ENCODE assay signal across 8 cellular contexts in genomic region chr12:4268549-4269181, GRCh38. TPM values are rescaled to one million over a fixed set of nuclear protein-coding genes. Genes with fewer than 3 reads are reported as not detected.
A peak's percentile ranks its signal among the peaks of the same experiment; 100 is the strongest.
DNase-seq lines count a peak whose midpoint lies in the region; ATAC-seq and TF ChIP-seq lines count a peak whose summit lies in the region.

No MANE protein-coding gene starts in this region.

- no peak for ATAC-seq in RWPE2 (ENCODE audit: low read depth)
- ATAC-seq in GM18873 (IDR thresholded peaks at IDR 0.05; ENCODE audit: low FRiP score, unreplicated experiment), result no peak

- H3K9ac ChIP-seq in mucosa of stomach (ENCODE audit: low read length), result no peak overlapping the region

- DNase-seq in GDM1 (lab: John Stamatoyannopoulos, UW) (peak; percentile 45), RWPE2 (ENCODE audit: low spot score) (no peak), caudate nucleus (lab: John Stamatoyannopoulos, UW) (peak in 5 of 61 donors; percentile 20 to 56 (median 44)), uterus (no peak), COLO829 (ENCODE audit: low spot score) (no peak), NCI-H2107 treated with DMSO at 0.1 percent for 48 hours (lab: John Stamatoyannopoulos, UW; ENCODE audit: unreplicated experiment) (no peak)

- H3K4me1 ChIP-seq in RWPE2 (ENCODE audit: insufficient read depth, poor library complexity, severe bottlenecking) (peaks cover 47% of the 10 kb centered on the region), mucosa of stomach (ENCODE audit: control insufficient read depth, insufficient read depth, low read length) (peaks cover 31% of the 10 kb centered on the region), uterus (no peaks in the 10 kb centered on the region)

- peak overlapping the region; percentile 38 for H3K4me3 ChIP-seq in RWPE2 (ENCODE audit: severe bottlenecking)
- peak overlapping the region; percentile 18 for H3K4me3 ChIP-seq in mucosa of stomach (ENCODE audit: low read length)
- H3K4me3 ChIP-seq in uterus, result peak overlapping the region; percentile 47 to 91

- no peaks in the 10 kb centered on the region for H3K9me3 ChIP-seq in RWPE2 (ENCODE audit: severe bottlenecking)
- no peaks in the 10 kb centered on the region for H3K9me3 ChIP-seq in mucosa of stomach (ENCODE audit: control insufficient read depth, low read length)
- no peaks in the 10 kb centered on the region for H3K9me3 ChIP-seq in uterus

- peak overlapping the region; percentile 89 for H3K27ac ChIP-seq in RWPE2 (ENCODE audit: poor library complexity, severe bottlenecking)
- H3K27ac ChIP-seq in caudate nucleus (ENCODE audit: low read depth, low read length), result peak overlapping the region; percentile 68
- H3K27ac ChIP-seq in uterus, result peak overlapping the region; percentile 88 to 99

- TF ChIP-seq CTCF in RWPE2 (IDR thresholded peaks at IDR 0.05; ENCODE audit: poor library complexity, severe bottlenecking), result no peak
- no peak for TF ChIP-seq CTCF in uterus (IDR thresholded peaks at IDR 0.05)

- no peaks in the 10 kb centered on the region for H3K36me3 ChIP-seq in RWPE2 (ENCODE audit: low read depth)
- H3K36me3 ChIP-seq in mucosa of stomach (ENCODE audit: control insufficient read depth, insufficient read depth, low read length), result no peaks in the 10 kb centered on the region
- no peaks in the 10 kb centered on the region for H3K36me3 ChIP-seq in uterus

- intact Hi-C loops in uterus (cut with DNase I; ENCODE audit: low total_unique reads), result loop anchor here (2.0 kb wide), 1 partner anchor 18 kb away; no protein-coding TSS in a partner anchor

- H3K27me3 ChIP-seq in RWPE2 (ENCODE audit: insufficient read depth, poor library complexity, severe bottlenecking) (no peaks in the 10 kb centered on the region), mucosa of stomach (ENCODE audit: control insufficient read depth, insufficient read depth, low read length) (peaks cover 65% of the 10 kb centered on the region), uterus (no peaks in the 10 kb centered on the region)

- TF ChIP-seq POLR2A in uterus (IDR thresholded peaks at IDR 0.05), result no peak

RNA-seq across cellular contexts. Expression of gene CCND2, which starts 4.9 kb away (rescaled TPM):
- total RNA-seq in uterus, result 100 to 1,000 TPM in 2 of 4 donors, 10 to 100 TPM in 2; 49.4 to 210 (median 100) TPM

RNA-seq across cellular contexts. Expression of gene TIGAR, which starts 52.3 kb away (rescaled TPM):
- 10 to 100 TPM in 1 of 4 donors, 1 to 10 TPM in 2, under 1 TPM in 1; 0.26 to 10.6 (median 2.3) TPM for total RNA-seq in uterus

Comparison
In these comparisons a context has a peak if more than half of its experiments do, and no peak if none do; other contexts are left out.
1. H3K4me3 ChIP-seq: peak in every context shown above with its lines; median percentile 69 in uterus; 38 in RWPE2; 18 in mucosa of stomach.